10 cellular contexts compared by ENCODE assay signal in genomic region chr1:118841521-118841920, GRCh38.
"Had no signal": no experiment of that assay in that cellular context is flagged by ENCODE, and none has a peak within 500 bp of the region (broad histone marks: within the 10 kb centered on the region; RNA-seq: fewer than 3 reads in every experiment).

No MANE protein-coding gene starts in this region.

- H3K9me3 ChIP-seq: ascending aorta, ovary, tibial artery had no signal

- H3K4me3 ChIP-seq: ascending aorta, ovary, skin epidermis, tibial artery had no signal

- DNase-seq: activated CD4-positive, alpha-beta T cell treated with anti-CD3 and anti-CD28 coated beads for 4 hours; activated naive CD4-positive, alpha-beta T cell; hippocampal formation; ovary; T1000 had no signal

- H3K4me1 ChIP-seq: ascending aorta, tibial artery had no signal

- H3K27me3 ChIP-seq: ascending aorta, ovary, tibial artery had no signal

- H3K27ac ChIP-seq: ascending aorta, ovary, skin epidermis, tibial artery, VCaP had no signal

- H3K36me3 ChIP-seq: ascending aorta, ovary, tibial artery had no signal

- FAIRE-seq: bronchial epithelial cell had no signal
